Comparison of ENCODE assay signal across 24 cellular contexts in genomic region chr10:4801405-4801804, GRCh38.
"Had no signal": no experiment of that assay in that cellular context is flagged by ENCODE, and none has a peak within 500 bp of the region (broad histone marks: within the 10 kb centered on the region; RNA-seq: fewer than 3 reads in every experiment).

No MANE protein-coding gene starts in this region.

- H3K27me3 ChIP-seq: colonic mucosa, right atrium auricular region, stomach, thyroid gland, vagina had no signal

- H3K4me3 ChIP-seq: colonic mucosa, lung, prostate gland, right atrium auricular region, smooth muscle cell, stomach, thyroid gland, vagina had no signal

- H3K36me3 ChIP-seq: colonic mucosa, prostate gland, right atrium auricular region, stomach, thyroid gland, vagina had no signal

- FAIRE-seq: frontal cortex, keratinocyte had no signal

- H3K4me2 ChIP-seq: smooth muscle cell had no signal

- ATAC-seq: effector memory CD8-positive, alpha-beta T cell; left lobe of liver; naive thymus-derived CD4-positive, alpha-beta T cell; sciatic nerve; stimulated activated effector memory CD8-positive, alpha-beta T cell treated with anti-CD3 and anti-CD28 coated beads, Interleukin-12 subunit alpha, Interleukin-12 subunit beta, amount 100 ng/mL, for 72 hours had no signal

- H3K27ac ChIP-seq: colonic mucosa, prostate gland, right atrium auricular region, stomach, thyroid gland, vagina had no signal

- H3K9me3 ChIP-seq: colonic mucosa, prostate gland, right atrium auricular region, stomach, thyroid gland, vagina had no signal

- H3K4me1 ChIP-seq: colonic mucosa, prostate gland, right atrium auricular region, stomach, thyroid gland, vagina had no signal

- DNase-seq: colonic mucosa; dermis blood vessel endothelial cell; effector memory CD8-positive, alpha-beta T cell; hypothalamus; midbrain; naive thymus-derived CD4-positive, alpha-beta T cell; nucleus accumbens; stimulated activated CD4-positive, alpha-beta T cell treated with anti-CD3 and anti-CD28 coated beads, Interleukin-12 subunit alpha, Interleukin-12 subunit beta, amount 100 ng/mL, for 4 hours; stimulated activated CD4-positive, alpha-beta T cell treated with anti-CD3 and anti-CD28 coated beads, Interleukin-2, amount 100 ng/mL, for 24 hours; stimulated activated CD4-positive, alpha-beta T cell treated with anti-CD3 and anti-CD28 coated beads, Interleukin-4, amount 100 ng/mL, for 24 hours; stimulated activated naive CD4-positive, alpha-beta T cell treated with Interleukin-2 at 50 U/mL for 16 hours; stomach; thyroid gland; trophoblast cell had no signal
